In the genomic region with DNA sequence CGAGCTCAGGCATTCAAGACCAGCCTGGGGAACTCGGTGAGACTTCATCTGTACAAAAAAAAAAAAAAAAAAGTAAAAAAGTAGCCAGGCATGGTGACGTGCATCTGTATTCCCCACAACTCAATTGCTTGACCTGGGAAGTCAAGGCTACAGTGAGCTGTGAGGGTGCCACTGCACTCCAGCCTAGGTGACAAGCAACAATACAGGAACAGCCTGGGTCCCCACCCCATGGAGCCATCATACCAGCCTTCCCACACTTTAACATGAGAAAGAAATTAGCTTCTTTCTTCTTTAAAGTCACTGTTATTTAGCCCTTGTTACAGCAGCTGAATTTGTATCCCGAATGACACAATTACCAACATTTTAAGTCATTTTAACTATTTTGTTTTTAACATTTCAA, we compare ENCODE assay signal across 19 cellular contexts. TPM values are rescaled to one million over a fixed set of nuclear protein-coding genes. Genes with fewer than 3 reads are reported as not detected.
DNase-seq lines count a peak whose midpoint lies in the region; ATAC-seq and TF ChIP-seq lines count a peak whose summit lies in the region.
"Had no signal": no experiment of that assay in that cellular context is flagged by ENCODE, and none has a peak within 500 bp of the region (broad histone marks: within the 10 kb centered on the region; RNA-seq: fewer than 3 reads in every experiment).

No MANE protein-coding gene starts in this region.

- no peaks in the 10 kb centered on the region for H3K27me3 Mint-ChIP-seq in activated naive CD4-positive, alpha-beta T cell treated with anti-CD3 and anti-CD28 coated beads, Interleukin-2, amount 50 U/mL, for 24 hours
- H3K27me3 Mint-ChIP-seq in WTC11 (ENCODE audit: low read depth) (no peaks in the 10 kb centered on the region), nephron progenitor cell (ENCODE audit: low read depth, poor library complexity) (no peaks in the 10 kb centered on the region)
- H3K27me3 Mint-ChIP-seq: B cell; CD8-positive, alpha-beta memory T cell had no signal

- H3K4me3 Mint-ChIP-seq in activated naive CD4-positive, alpha-beta T cell treated with anti-CD3 and anti-CD28 coated beads, Interleukin-2, amount 50 U/mL, for 24 hours = no peak overlapping the region
- no peak overlapping the region for H3K4me3 Mint-ChIP-seq in WTC11
- H3K4me3 Mint-ChIP-seq in nephron progenitor cell = no peak overlapping the region
- H3K4me3 Mint-ChIP-seq: B cell; CD4-positive, CD25-positive, alpha-beta regulatory T cell; CD8-positive, alpha-beta memory T cell; HFFc6 had no signal

- ATAC-seq in WTC11 = peak; percentile 54
- no peak for ATAC-seq in GM18909 (IDR thresholded peaks at IDR 0.05; ENCODE audit: poor library complexity, unreplicated experiment)

- CTCF ChIA-PET in WTC11 (lab: Charles Lee) = interaction anchor here (0.5 to 1.4 kb wide), 6 partner anchors 31 to 101 kb away, joined by 3 to 5 read pairs (median 4); no protein-coding TSS in a partner anchor

- no peak for DNase-seq in activated naive CD4-positive, alpha-beta T cell (lab: John Stamatoyannopoulos, UW)
- DNase-seq in WTC11 (ENCODE audit: low spot score) = no peak
- no peak for DNase-seq in nephron progenitor cell
- DNase-seq in activated CD4-positive, CD25-positive, alpha-beta regulatory T cell treated with anti-CD3 and anti-CD28 coated beads, Interleukin-2, amount 50 U/mL, for 72 hours = no peak
- no peak for DNase-seq in caudate nucleus (lab: John Stamatoyannopoulos, UW)
- DNase-seq: CD4-positive, CD25-positive, alpha-beta regulatory T cell; CD8-positive, alpha-beta memory T cell; DMS 273 treated with DMSO at 0.1 percent for 48 hours; DMS79; EL; GF-D8; GM23248; HFFc6 had no signal

- TF ChIP-seq CTCF in WTC11 (IDR thresholded peaks at IDR 0.05) (no peak), nephron progenitor cell (IDR thresholded peaks at IDR 0.05) (no peak)

- H3K4me1 Mint-ChIP-seq in activated naive CD4-positive, alpha-beta T cell treated with anti-CD3 and anti-CD28 coated beads, Interleukin-2, amount 50 U/mL, for 24 hours = peaks cover 62% of the 10 kb centered on the region
- H3K4me1 Mint-ChIP-seq in WTC11 (peaks cover 20% of the 10 kb centered on the region), nephron progenitor cell (peaks cover 64% of the 10 kb centered on the region)
- H3K4me1 Mint-ChIP-seq: B cell had no signal

- POLR2A ChIA-PET in WTC11 (lab: Charles Lee) = interaction anchor here (0.6 to 0.7 kb wide), 2 partner anchors 18 to 558 kb away, joined by 3 to 4 read pairs; no protein-coding TSS in a partner anchor

- peaks cover 24% of the 10 kb centered on the region for H3K36me3 Mint-ChIP-seq in activated naive CD4-positive, alpha-beta T cell treated with anti-CD3 and anti-CD28 coated beads, Interleukin-2, amount 50 U/mL, for 24 hours
- H3K36me3 Mint-ChIP-seq in WTC11 = no peaks in the 10 kb centered on the region
- H3K36me3 Mint-ChIP-seq in nephron progenitor cell (ENCODE audit: low read depth) = no peaks in the 10 kb centered on the region

- peak overlapping the region; percentile 30 for H3K27ac Mint-ChIP-seq in activated naive CD4-positive, alpha-beta T cell treated with anti-CD3 and anti-CD28 coated beads, Interleukin-2, amount 50 U/mL, for 24 hours
- H3K27ac Mint-ChIP-seq in WTC11 (no peak overlapping the region), nephron progenitor cell (peak overlapping the region; percentile 81)
- H3K27ac Mint-ChIP-seq: B cell; CD4-positive, CD25-positive, alpha-beta regulatory T cell; CD8-positive, alpha-beta memory T cell; HFFc6 had no signal

- no peak overlapping the region for H3K27ac ChIP-seq in caudate nucleus (ENCODE audit: low read depth, low read length)
- H3K27ac ChIP-seq: 22Rv1, BLaER1, C4-2B, GM23248 had no signal

- H3K9me3 Mint-ChIP-seq in activated naive CD4-positive, alpha-beta T cell treated with anti-CD3 and anti-CD28 coated beads, Interleukin-2, amount 50 U/mL, for 24 hours = peaks cover 9% of the 10 kb centered on the region
- H3K9me3 Mint-ChIP-seq in WTC11 (peaks cover 5% of the 10 kb centered on the region; the same call in 1 of the 2 replicates), nephron progenitor cell (peaks cover 8% of the 10 kb centered on the region)
- H3K9me3 Mint-ChIP-seq: CD8-positive, alpha-beta memory T cell; HFFc6 had no signal

TF ChIP-seq in WTC11, 78 proteins besides CTCF, POLR2A, EP300 and RAD21 (continues in another document):
- TF ChIP-seq ZNF138 (CRISPR knock-in tag; conservative IDR thresholded peaks at IDR 0.05) (no peak), HMGA2 (CRISPR knock-in tag; IDR thresholded peaks at IDR 0.05) (no peak), FOXK1 (CRISPR knock-in tag; IDR thresholded peaks at IDR 0.05) (no peak), FOXP1 (CRISPR knock-in tag; IDR thresholded peaks at IDR 0.05; ENCODE audit: borderline replicate concordance) (no peak), GTF2I (CRISPR knock-in tag; conservative IDR thresholded peaks at IDR 0.05) (no peak), RORB (CRISPR knock-in tag; IDR thresholded peaks at IDR 0.05) (no peak), ZNF416 (CRISPR knock-in tag; IDR thresholded peaks at IDR 0.05) (no peak), JUN (CRISPR knock-in tag; IDR thresholded peaks at IDR 0.05) (no peak)
- TF ChIP-seq, protein P1, sequence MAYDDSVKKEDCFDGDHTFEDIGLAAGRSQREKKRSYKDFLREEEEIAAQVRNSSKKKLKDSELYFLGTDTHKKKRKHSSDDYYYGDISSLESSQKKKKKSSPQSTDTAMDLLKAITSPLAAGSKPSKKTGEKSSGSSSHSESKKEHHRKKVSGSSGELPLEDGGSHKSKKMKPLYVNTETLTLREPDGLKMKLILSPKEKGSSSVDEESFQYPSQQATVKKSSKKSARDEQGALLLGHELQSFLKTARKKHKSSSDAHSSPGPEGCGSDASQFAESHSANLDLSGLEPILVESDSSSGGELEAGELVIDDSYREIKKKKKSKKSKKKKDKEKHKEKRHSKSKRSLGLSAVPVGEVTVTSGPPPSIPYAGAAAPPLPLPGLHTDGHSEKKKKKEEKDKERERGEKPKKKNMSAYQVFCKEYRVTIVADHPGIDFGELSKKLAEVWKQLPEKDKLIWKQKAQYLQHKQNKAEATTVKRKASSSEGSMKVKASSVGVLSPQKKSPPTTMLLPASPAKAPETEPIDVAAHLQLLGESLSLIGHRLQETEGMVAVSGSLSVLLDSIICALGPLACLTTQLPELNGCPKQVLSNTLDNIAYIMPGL (CRISPR knock-in tag; IDR thresholded peaks at IDR 0.05) = no peak
- TF ChIP-seq, protein P2, sequence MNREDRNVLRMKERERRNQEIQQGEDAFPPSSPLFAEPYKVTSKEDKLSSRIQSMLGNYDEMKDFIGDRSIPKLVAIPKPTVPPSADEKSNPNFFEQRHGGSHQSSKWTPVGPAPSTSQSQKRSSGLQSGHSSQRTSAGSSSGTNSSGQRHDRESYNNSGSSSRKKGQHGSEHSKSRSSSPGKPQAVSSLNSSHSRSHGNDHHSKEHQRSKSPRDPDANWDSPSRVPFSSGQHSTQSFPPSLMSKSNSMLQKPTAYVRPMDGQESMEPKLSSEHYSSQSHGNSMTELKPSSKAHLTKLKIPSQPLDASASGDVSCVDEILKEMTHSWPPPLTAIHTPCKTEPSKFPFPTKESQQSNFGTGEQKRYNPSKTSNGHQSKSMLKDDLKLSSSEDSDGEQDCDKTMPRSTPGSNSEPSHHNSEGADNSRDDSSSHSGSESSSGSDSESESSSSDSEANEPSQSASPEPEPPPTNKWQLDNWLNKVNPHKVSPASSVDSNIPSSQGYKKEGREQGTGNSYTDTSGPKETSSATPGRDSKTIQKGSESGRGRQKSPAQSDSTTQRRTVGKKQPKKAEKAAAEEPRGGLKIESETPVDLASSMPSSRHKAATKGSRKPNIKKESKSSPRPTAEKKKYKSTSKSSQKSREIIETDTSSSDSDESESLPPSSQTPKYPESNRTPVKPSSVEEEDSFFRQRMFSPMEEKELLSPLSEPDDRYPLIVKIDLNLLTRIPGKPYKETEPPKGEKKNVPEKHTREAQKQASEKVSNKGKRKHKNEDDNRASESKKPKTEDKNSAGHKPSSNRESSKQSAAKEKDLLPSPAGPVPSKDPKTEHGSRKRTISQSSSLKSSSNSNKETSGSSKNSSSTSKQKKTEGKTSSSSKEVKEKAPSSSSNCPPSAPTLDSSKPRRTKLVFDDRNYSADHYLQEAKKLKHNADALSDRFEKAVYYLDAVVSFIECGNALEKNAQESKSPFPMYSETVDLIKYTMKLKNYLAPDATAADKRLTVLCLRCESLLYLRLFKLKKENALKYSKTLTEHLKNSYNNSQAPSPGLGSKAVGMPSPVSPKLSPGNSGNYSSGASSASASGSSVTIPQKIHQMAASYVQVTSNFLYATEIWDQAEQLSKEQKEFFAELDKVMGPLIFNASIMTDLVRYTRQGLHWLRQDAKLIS (CRISPR knock-in tag; IDR thresholded peaks at IDR 0.05; ENCODE audit: borderline replicate concordance) = no peak
- TF ChIP-seq, protein P3, sequence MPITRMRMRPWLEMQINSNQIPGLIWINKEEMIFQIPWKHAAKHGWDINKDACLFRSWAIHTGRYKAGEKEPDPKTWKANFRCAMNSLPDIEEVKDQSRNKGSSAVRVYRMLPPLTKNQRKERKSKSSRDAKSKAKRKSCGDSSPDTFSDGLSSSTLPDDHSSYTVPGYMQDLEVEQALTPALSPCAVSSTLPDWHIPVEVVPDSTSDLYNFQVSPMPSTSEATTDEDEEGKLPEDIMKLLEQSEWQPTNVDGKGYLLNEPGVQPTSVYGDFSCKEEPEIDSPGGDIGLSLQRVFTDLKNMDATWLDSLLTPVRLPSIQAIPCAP (CRISPR knock-in tag; IDR thresholded peaks at IDR 0.05) = no peak

RNA-seq across cellular contexts. Expression of a gene that starts 56.1 kb away (rescaled TPM):
- not detected in 3 replicates for total RNA-seq in WTC11 (2021)
- total RNA-seq: GM23248, HFFc6 had no signal
